Comparison of ENCODE assay signal across 8 cellular contexts in genomic region chr12:118356809-118357326, GRCh38. TPM values are rescaled to one million over a fixed set of nuclear protein-coding genes. Genes with fewer than 3 reads are reported as not detected.
A peak's percentile ranks its signal among the peaks of the same experiment; 100 is the strongest.
DNase-seq lines count a peak whose midpoint lies in the region; ATAC-seq and TF ChIP-seq lines count a peak whose summit lies in the region.

No MANE protein-coding gene starts in this region.

- H3K36me3 ChIP-seq in adipocyte (ENCODE audit: control insufficient read depth, insufficient read depth, low read length, severe bottlenecking) (no peaks in the 10 kb centered on the region), lung (ENCODE audit: control insufficient read depth in 2 of 2, insufficient read depth in 2 of 2, low read length in 2 of 2) (no peaks in the 10 kb centered on the region)

- H3K9me3 ChIP-seq in adipocyte (ENCODE audit: control insufficient read depth, low read length) (no peaks in the 10 kb centered on the region), lung (ENCODE audit: control insufficient read depth in 2 of 2, insufficient read depth in 1 of 2, low read length in 1 of 2) (no peaks in the 10 kb centered on the region)

- H3K4me1 ChIP-seq in adipocyte (ENCODE audit: control insufficient read depth, insufficient read depth, low read length) (peaks cover 51% of the 10 kb centered on the region), lung (ENCODE audit: control insufficient read depth in 2 of 2, insufficient read depth in 2 of 2, low read length in 2 of 2) (peaks cover 5 to 7% of the 10 kb centered on the region in 2 donors)

- DNase-seq in EH (ENCODE audit: low read depth) (peak; percentile 92), HS-5 (ENCODE audit: low read depth) (peak; percentile 86), adipocyte (ENCODE audit: low read depth) (peak; percentile 88), lung (ENCODE audit: low spot score) (no peak), NCI-H82 (lab: John Stamatoyannopoulos, UW) (no peak)
- no peak for DNase-seq in activated CD4-positive, CD25-positive, alpha-beta regulatory T cell (lab: John Stamatoyannopoulos, UW)

- H3K9ac ChIP-seq in adipocyte (ENCODE audit: low read length), result peak overlapping the region; percentile 70

- H3K4me3 ChIP-seq in adipocyte (ENCODE audit: low read length), result peak overlapping the region; percentile 62
- H3K4me3 ChIP-seq in lung, result no peak overlapping the region

- H3K27me3 ChIP-seq in adipocyte (replicated peaks; ENCODE audit: control insufficient read depth, insufficient read depth, low read length) (no peaks in the 10 kb centered on the region), lung (ENCODE audit: control insufficient read depth, insufficient read depth) (no peaks in the 10 kb centered on the region)

- TF ChIP-seq CTCF in lung (IDR thresholded peaks at IDR 0.05; ENCODE audit: control extremely low read depth, extremely low read depth), result no peak

- ATAC-seq in lung (ENCODE audit: insufficient read depth, low FRiP score), result peak; percentile 43
- no peak for ATAC-seq in GM19328 (IDR thresholded peaks at IDR 0.05; ENCODE audit: unreplicated experiment)
- ATAC-seq in HG02763 (IDR thresholded peaks at IDR 0.05; ENCODE audit: unreplicated experiment), result no peak

- 5 to 14% methylated on average over 2 of the region's 2 CpGs for WGBS in lung, 2 donors

- peak overlapping the region; percentile 67 to 75 for H3K27ac ChIP-seq in lung (ENCODE audit: low read depth in 1 of 2, low read length in 1 of 2)

RNA-seq across cellular contexts. Expression of gene TAOK3, which starts 15.8 kb away (rescaled TPM):
- 10 to 100 TPM; 45.5 to 54.5 TPM for total RNA-seq in lung
- 10 to 100 TPM; 19.9 to 29.9 TPM for polyA plus RNA-seq in lung

RNA-seq across cellular contexts. Expression of gene SUDS3, which starts 19.5 kb away (rescaled TPM):
- total RNA-seq in lung, result 100 to 1,000 TPM in 1 of 2 donors, 10 to 100 TPM in 1; 23.0 to 106 TPM
- polyA plus RNA-seq in lung, result 10 to 100 TPM; 10.9 to 12.5 TPM

Comparison
In these comparisons a context has a peak if more than half of its experiments do, and no peak if none do; other contexts are left out.
1. DNase-seq: peak in EH (single experiment), HS-5 (single experiment) and adipocyte (single experiment); none in lung (single experiment), activated CD4-positive, CD25-positive, alpha-beta regulatory T cell (0 of 4) and NCI-H82 (single experiment).